ENCODE assay signal across 10 cellular contexts in genomic region chr1:183025782-183026774, GRCh38. TPM values are rescaled to one million over a fixed set of nuclear protein-coding genes. Genes with fewer than 3 reads are reported as not detected.
DNase-seq lines count a peak whose midpoint lies in the region; ATAC-seq and TF ChIP-seq lines count a peak whose summit lies in the region.
"Had no signal": no experiment of that assay in that cellular context is flagged by ENCODE, and none has a peak within 500 bp of the region (broad histone marks: within the 10 kb centered on the region; RNA-seq: fewer than 3 reads in every experiment).

No MANE protein-coding gene starts in this region.

- H3K4me1 ChIP-seq in heart right ventricle, result peaks cover 0 to 78% (median 69%) of the 10 kb centered on the region in 9 donors
- peaks cover 65% of the 10 kb centered on the region for H3K4me1 ChIP-seq in SJSA1 (replicated peaks)
- no peaks in the 10 kb centered on the region for H3K4me1 ChIP-seq in urinary bladder (ENCODE audit: insufficient read depth)

- H3K4me1 Mint-ChIP-seq in activated T-cell treated with anti-CD3 and anti-CD28 coated beads, Interleukin-2, amount 50 U/mL, for 72 hours (ENCODE audit: low read depth), result peaks cover 22% of the 10 kb centered on the region

- H3K9me3 Mint-ChIP-seq in activated T-cell treated with anti-CD3 and anti-CD28 coated beads, Interleukin-2, amount 50 U/mL, for 72 hours, result no peaks in the 10 kb centered on the region
- H3K9me3 Mint-ChIP-seq: activated CD4-positive, alpha-beta memory T cell treated with anti-CD3 and anti-CD28 coated beads, Interleukin-2, amount 10 ng/mL, durations not matched to agents 7 days and 5 days had no signal

- H3K9me3 ChIP-seq in heart right ventricle (no peaks in the 10 kb centered on the region), SJSA1 (replicated peaks) (0 out of 2 replicates have a peak, but pooled peaks cover 4% of the 10 kb centered on the region), iPS-18c (ENCODE audit: control insufficient read depth, insufficient read depth, low read length) (no peaks in the 10 kb centered on the region)

- H3K27me3 ChIP-seq in heart right ventricle, result peaks cover 0 to 15% (median 0%) of the 10 kb centered on the region in 7 donors
- H3K27me3 ChIP-seq in SJSA1 (replicated peaks), result no peaks in the 10 kb centered on the region

- intact Hi-C loops in heart right ventricle (cut with DNase I) (loop anchor here in 8 of 10 donors (5.0 to 10.0 kb wide), 7 partner anchors 49 to 209 kb away; no protein-coding TSS in a partner anchor), left cardiac atrium (cut with DNase I) (loop anchor here (5.0 to 10.0 kb wide), 3 partner anchors 71 to 209 kb away; no protein-coding TSS in a partner anchor)

- H3K36me3 ChIP-seq in heart right ventricle (peaks cover 0 to 24% (median 0%) of the 10 kb centered on the region in 9 donors), SJSA1 (peaks cover 32% of the 10 kb centered on the region), urinary bladder (ENCODE audit: insufficient read depth) (no peaks in the 10 kb centered on the region)

- ATAC-seq in heart right ventricle (no peak), left cardiac atrium (no peak), HG03442 (IDR thresholded peaks at IDR 0.05; ENCODE audit: unreplicated experiment) (no peak)
- no peak for ATAC-seq in activated T-cell treated with anti-CD3 and anti-CD28 coated beads, Interleukin-2, amount 50 U/mL, for 72 hours (replicated peaks in 1 of 2)

- 23% methylated on average over 4 of the region's 4 CpGs for WGBS in heart right ventricle, 2 donors
- WGBS in urinary bladder, result 38% methylated on average over 4 of the region's 4 CpGs

- H3K27me3 Mint-ChIP-seq in activated T-cell treated with anti-CD3 and anti-CD28 coated beads, Interleukin-2, amount 50 U/mL, for 72 hours (ENCODE audit: low read depth), result peaks cover 82% of the 10 kb centered on the region

- TF ChIP-seq CTCF in heart right ventricle (IDR thresholded peaks at IDR 0.05), result no peak

- H3K27ac Mint-ChIP-seq in activated T-cell treated with anti-CD3 and anti-CD28 coated beads, Interleukin-2, amount 50 U/mL, for 72 hours, result no peak overlapping the region
- H3K27ac Mint-ChIP-seq: activated CD4-positive, alpha-beta memory T cell treated with anti-CD3 and anti-CD28 coated beads, Interleukin-2, amount 10 ng/mL, durations not matched to agents 7 days and 5 days; CD4-positive, CD25-positive, alpha-beta regulatory T cell had no signal

- H3K27ac ChIP-seq in heart right ventricle, result peak overlapping the region in 8 of 10 donors; percentile 41 to 100 (median 100)
- peak overlapping the region; percentile 97 for H3K27ac ChIP-seq in SJSA1
- no peak overlapping the region for H3K27ac ChIP-seq in urinary bladder (ENCODE audit: low read depth)

- DNase-seq in heart right ventricle (no peak), left cardiac atrium (no peak), SJSA1 (ENCODE audit: low read depth in 1 of 2, low spot score in 2 of 2) (no peak), midbrain (lab: John Stamatoyannopoulos, UW) (no peak)
- no peak for DNase-seq in activated T-cell treated with anti-CD3 and anti-CD28 coated beads, Interleukin-2, amount 50 U/mL, for 72 hours
- DNase-seq: activated CD4-positive, alpha-beta memory T cell treated with anti-CD3 and anti-CD28 coated beads, Interleukin-2, amount 10 ng/mL, durations not matched to agents 7 days and 5 days; CD4-positive, CD25-positive, alpha-beta regulatory T cell had no signal

- peaks cover 3 to 4% of the 10 kb centered on the region in 2 donors for H3K36me3 Mint-ChIP-seq in activated T-cell treated with anti-CD3 and anti-CD28 coated beads, Interleukin-2, amount 50 U/mL, for 72 hours (ENCODE audit: insufficient read depth in 2 of 2)

- H3K4me3 Mint-ChIP-seq in activated T-cell treated with anti-CD3 and anti-CD28 coated beads, Interleukin-2, amount 50 U/mL, for 72 hours, result no peak overlapping the region
- H3K4me3 Mint-ChIP-seq: activated CD4-positive, alpha-beta memory T cell treated with anti-CD3 and anti-CD28 coated beads, Interleukin-2, amount 10 ng/mL, durations not matched to agents 7 days and 5 days; CD4-positive, CD25-positive, alpha-beta regulatory T cell had no signal

- H3K4me3 ChIP-seq in heart right ventricle (peak overlapping the region in 9 of 10 donors; percentile 70 to 98 (median 85)), SJSA1 (peak overlapping the region; percentile 95), iPS-18c (ENCODE audit: insufficient read depth, low read depth, low read length) (0 out of 2 replicates have a peak overlapping the region, but pooled peaks have one; percentile 9), urinary bladder (ENCODE audit: low read depth, low read length) (peak overlapping the region; percentile 33)

RNA-seq across cellular contexts. Expression of gene LAMC1, which starts 2.9 kb away (rescaled TPM):
- total RNA-seq in heart right ventricle (100 to 1,000 TPM; 100 to 160 (median 116) TPM), left cardiac atrium (100 to 1,000 TPM; 108 to 126 TPM), urinary bladder (279 TPM)
- polyA plus RNA-seq in heart right ventricle (10 to 100 TPM; 22.1 to 60.1 TPM), urinary bladder (178 TPM)
- total RNA-seq in SJSA1 (2014; rRNA removed; shearing (Covaris generic)), result 171 and 220 TPM in 2 replicates
- under 1 TPM; 0.24 to 0.51 TPM for total RNA-seq in activated T-cell treated with anti-CD3 and anti-CD28 coated beads, Interleukin-2, amount 50 U/mL, for 72 hours
- polyA plus RNA-seq: CD4-positive, CD25-positive, alpha-beta regulatory T cell had no signal

Comparison
In these comparisons a context has a peak if more than half of its experiments do, and no peak if none do; other contexts are left out.
1. H3K4me3 ChIP-seq: peak in every context shown above with its lines; median percentile 95 in SJSA1; 85 in heart right ventricle; 33 in urinary bladder; 9 in iPS-18c.
2. RNA of gene LAMC1, which starts 2.9 kb away (total RNA-seq): 279 TPM in urinary bladder (single experiment), 171 to 220 TPM in SJSA1, 108 to 126 TPM in left cardiac atrium and 100 to 160 TPM in heart right ventricle; 0.24 to 0.51 TPM in activated T-cell treated with anti-CD3 and anti-CD28 coated beads, Interleukin-2, amount 50 U/mL, for 72 hours; every median in the first group is over 10 times any median in the second.